ENCODE assay signal across 18 cellular contexts in genomic region chr13:109999659-110000533, GRCh38.
"Had no signal": no experiment of that assay in that cellular context is flagged by ENCODE, and none has a peak within 500 bp of the region (broad histone marks: within the 10 kb centered on the region; RNA-seq: fewer than 3 reads in every experiment).

No MANE protein-coding gene starts in this region.

- H3K9me3 Mint-ChIP-seq: stimulated activated memory B cell treated with anti-CD40 and anti-IgM and Interleukin-4, amounts not matched to agents 10 μg/mL and 1 μg/mL and 100 μg/mL, for 72 hours; T-helper 2 cell treated with Interferon-gamma antibody and Interleukin-4, amounts not matched to agents 5 μg/mL and 100 μg/mL, for 36 hours had no signal

- H3K27me3 ChIP-seq: cardiac muscle cell, neutrophil, sigmoid colon, testis, upper lobe of left lung had no signal

- ATAC-seq: activated CD4-positive, alpha-beta T cell treated with anti-CD3 and anti-CD28 coated beads for 36 hours; naive thymus-derived CD4-positive, alpha-beta T cell; stimulated activated memory B cell treated with anti-CD40 and anti-IgM and Interleukin-4, amounts not matched to agents 10 μg/mL and 1 μg/mL and 100 μg/mL, for 72 hours; WTC11 had no signal

- H3K27ac Mint-ChIP-seq: activated CD4-positive, alpha-beta T cell treated with anti-CD3 and anti-CD28 coated beads for 36 hours; activated naive CD8-positive, alpha-beta T cell; naive thymus-derived CD4-positive, alpha-beta T cell; stimulated activated memory B cell treated with anti-CD40 and anti-IgM and Interleukin-4, amounts not matched to agents 10 μg/mL and 1 μg/mL and 100 μg/mL, for 72 hours; T-helper 2 cell treated with Interferon-gamma antibody and Interleukin-4, amounts not matched to agents 5 μg/mL and 100 μg/mL, for 36 hours; WTC11 had no signal

- H3K27ac ChIP-seq: cardiac muscle cell, dorsolateral prefrontal cortex, left ventricle myocardium inferior, neutrophil, parathyroid adenoma, sigmoid colon, spleen, testis, upper lobe of left lung had no signal

- H3K9ac ChIP-seq: parathyroid adenoma had no signal

- H2AFZ ChIP-seq: parathyroid adenoma had no signal

- H3K4me1 Mint-ChIP-seq: activated CD4-positive, alpha-beta T cell treated with anti-CD3 and anti-CD28 coated beads for 36 hours; naive thymus-derived CD4-positive, alpha-beta T cell; stimulated activated memory B cell treated with anti-CD40 and anti-IgM and Interleukin-4, amounts not matched to agents 10 μg/mL and 1 μg/mL and 100 μg/mL, for 72 hours; WTC11 had no signal

- DNase-seq: activated CD4-positive, alpha-beta T cell treated with anti-CD3 and anti-CD28 coated beads for 36 hours; activated CD4-positive, alpha-beta T cell treated with anti-CD3 and anti-CD28 coated beads, Interleukin-2, amount 50 U/mL, for 48 hours; dorsolateral prefrontal cortex; left ventricle myocardium inferior; naive thymus-derived CD4-positive, alpha-beta T cell; sigmoid colon; spleen; stimulated activated CD4-positive, alpha-beta T cell treated with anti-CD3 and anti-CD28 coated beads, Interleukin-4, amount 100 ng/mL, for 4 hours; testis; upper lobe of left lung had no signal

- H3K4me3 ChIP-seq: cardiac muscle cell, dorsolateral prefrontal cortex, left ventricle myocardium inferior, sigmoid colon, spleen, testis, upper lobe of left lung had no signal

- H3K27me3 Mint-ChIP-seq: stimulated activated memory B cell treated with anti-CD40 and anti-IgM and Interleukin-4, amounts not matched to agents 10 μg/mL and 1 μg/mL and 100 μg/mL, for 72 hours had no signal

- FAIRE-seq: TTC549 had no signal

- H3K79me2 ChIP-seq: parathyroid adenoma had no signal

- H3K36me3 ChIP-seq: cardiac muscle cell, left ventricle myocardium inferior, neutrophil, sigmoid colon, spleen, upper lobe of left lung had no signal

- H3K4me3 Mint-ChIP-seq: activated CD4-positive, alpha-beta T cell treated with anti-CD3 and anti-CD28 coated beads for 36 hours; activated naive CD8-positive, alpha-beta T cell; naive thymus-derived CD4-positive, alpha-beta T cell; stimulated activated memory B cell treated with anti-CD40 and anti-IgM and Interleukin-4, amounts not matched to agents 10 μg/mL and 1 μg/mL and 100 μg/mL, for 72 hours; T-helper 2 cell treated with Interferon-gamma antibody and Interleukin-4, amounts not matched to agents 5 μg/mL and 100 μg/mL, for 36 hours; WTC11 had no signal

- H3K36me3 Mint-ChIP-seq: activated naive CD8-positive, alpha-beta T cell; stimulated activated memory B cell treated with anti-CD40 and anti-IgM and Interleukin-4, amounts not matched to agents 10 μg/mL and 1 μg/mL and 100 μg/mL, for 72 hours; WTC11 had no signal

- H3K4me1 ChIP-seq: left ventricle myocardium inferior, parathyroid adenoma, sigmoid colon, spleen, testis, upper lobe of left lung had no signal

- H3K9me3 ChIP-seq: left ventricle myocardium inferior, neutrophil, sigmoid colon, spleen, testis, upper lobe of left lung had no signal
